1 cellular context compared by ENCODE assay signal in the genomic region with DNA sequence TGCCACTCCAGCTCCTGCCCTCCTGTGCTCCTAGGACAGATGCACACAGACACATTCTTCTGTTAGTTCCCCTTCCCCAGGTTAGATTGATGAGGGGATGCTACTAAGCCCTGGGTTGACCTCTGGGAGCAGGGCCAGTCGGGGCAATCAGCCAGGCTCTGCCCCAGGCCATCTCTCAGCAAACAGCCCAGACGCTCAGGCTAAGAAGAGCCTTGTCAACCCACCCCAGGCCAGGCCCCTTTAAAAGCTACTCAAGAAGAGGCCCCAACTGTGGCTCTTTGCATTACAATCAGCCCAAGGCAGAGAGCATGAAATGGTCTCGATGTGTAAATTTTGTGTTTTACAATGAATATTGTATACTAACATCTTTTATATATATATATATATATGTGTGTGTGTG.
TF ChIP-seq lines count a peak whose summit lies in the region.

No MANE protein-coding gene starts in this region.

TF ChIP-seq in GM23338, 12 proteins besides CTCF, POLR2A, EP300 and RAD21:
- TF ChIP-seq, protein P1, sequence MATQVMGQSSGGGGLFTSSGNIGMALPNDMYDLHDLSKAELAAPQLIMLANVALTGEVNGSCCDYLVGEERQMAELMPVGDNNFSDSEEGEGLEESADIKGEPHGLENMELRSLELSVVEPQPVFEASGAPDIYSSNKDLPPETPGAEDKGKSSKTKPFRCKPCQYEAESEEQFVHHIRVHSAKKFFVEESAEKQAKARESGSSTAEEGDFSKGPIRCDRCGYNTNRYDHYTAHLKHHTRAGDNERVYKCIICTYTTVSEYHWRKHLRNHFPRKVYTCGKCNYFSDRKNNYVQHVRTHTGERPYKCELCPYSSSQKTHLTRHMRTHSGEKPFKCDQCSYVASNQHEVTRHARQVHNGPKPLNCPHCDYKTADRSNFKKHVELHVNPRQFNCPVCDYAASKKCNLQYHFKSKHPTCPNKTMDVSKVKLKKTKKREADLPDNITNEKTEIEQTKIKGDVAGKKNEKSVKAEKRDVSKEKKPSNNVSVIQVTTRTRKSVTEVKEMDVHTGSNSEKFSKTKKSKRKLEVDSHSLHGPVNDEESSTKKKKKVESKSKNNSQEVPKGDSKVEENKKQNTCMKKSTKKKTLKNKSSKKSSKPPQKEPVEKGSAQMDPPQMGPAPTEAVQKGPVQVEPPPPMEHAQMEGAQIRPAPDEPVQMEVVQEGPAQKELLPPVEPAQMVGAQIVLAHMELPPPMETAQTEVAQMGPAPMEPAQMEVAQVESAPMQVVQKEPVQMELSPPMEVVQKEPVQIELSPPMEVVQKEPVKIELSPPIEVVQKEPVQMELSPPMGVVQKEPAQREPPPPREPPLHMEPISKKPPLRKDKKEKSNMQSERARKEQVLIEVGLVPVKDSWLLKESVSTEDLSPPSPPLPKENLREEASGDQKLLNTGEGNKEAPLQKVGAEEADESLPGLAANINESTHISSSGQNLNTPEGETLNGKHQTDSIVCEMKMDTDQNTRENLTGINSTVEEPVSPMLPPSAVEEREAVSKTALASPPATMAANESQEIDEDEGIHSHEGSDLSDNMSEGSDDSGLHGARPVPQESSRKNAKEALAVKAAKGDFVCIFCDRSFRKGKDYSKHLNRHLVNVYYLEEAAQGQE (IDR thresholded peaks at IDR 0.05; ENCODE audit: unreplicated experiment): no peak
- TF ChIP-seq ZNF114 (CRISPR knock-in tag; IDR thresholded peaks at IDR 0.05) (0 out of 2 replicates have a peak, but pooled peaks have one; percentile 35), ZNF462 (CRISPR knock-in tag; IDR thresholded peaks at IDR 0.05) (peak; percentile 66; the same call in 1 of the 2 replicates), ETS1 (IDR thresholded peaks at IDR 0.05) (no peak)
